ENCODE assay signal across 1 cellular context in genomic region chr12:118432812-118433540, GRCh38.
TF ChIP-seq lines count a peak whose summit lies in the region.

No MANE protein-coding gene starts in this region.

TF ChIP-seq in IMR-90, 13 proteins besides CTCF, POLR2A, EP300 and RAD21:
- no peak for TF ChIP-seq RCOR1 (IDR thresholded peaks at IDR 0.05; ENCODE audit: insufficient replicate concordance, low read length)
- TF ChIP-seq BHLHE40 (IDR thresholded peaks at IDR 0.05; ENCODE audit: low read depth, low read length): no peak
- no peak for TF ChIP-seq NFE2L2 (IDR thresholded peaks at IDR 0.05; ENCODE audit: low read depth, low read length)
- TF ChIP-seq MAZ (IDR thresholded peaks at IDR 0.05; ENCODE audit: borderline replicate concordance, low read depth, low read length): no peak
- TF ChIP-seq MXI1 (IDR thresholded peaks at IDR 0.05; ENCODE audit: borderline replicate concordance, low read depth, low read length): no peak
- no peak for TF ChIP-seq MAFK (IDR thresholded peaks at IDR 0.05; ENCODE audit: low read depth, low read length)
- TF ChIP-seq ELK1 (IDR thresholded peaks at IDR 0.05; ENCODE audit: borderline replicate concordance, low read depth, low read length): no peak
- TF ChIP-seq RFX5 (IDR thresholded peaks at IDR 0.05; ENCODE audit: low read depth, low read length): no peak
- no peak for TF ChIP-seq CEBPB (IDR thresholded peaks at IDR 0.05; ENCODE audit: low read depth, low read length)
- no peak for TF ChIP-seq FOS (IDR thresholded peaks at IDR 0.05; ENCODE audit: low read depth, low read length)
- TF ChIP-seq USF2 (IDR thresholded peaks at IDR 0.05; ENCODE audit: low read depth, low read length): no peak
- TF ChIP-seq CHD1 (IDR thresholded peaks at IDR 0.05; ENCODE audit: low read depth, low read length): no peak
- TF ChIP-seq SMC3 (IDR thresholded peaks at IDR 0.05; ENCODE audit: low read depth, low read length): no peak
